2 cellular contexts compared by ENCODE assay signal in the genomic region with DNA sequence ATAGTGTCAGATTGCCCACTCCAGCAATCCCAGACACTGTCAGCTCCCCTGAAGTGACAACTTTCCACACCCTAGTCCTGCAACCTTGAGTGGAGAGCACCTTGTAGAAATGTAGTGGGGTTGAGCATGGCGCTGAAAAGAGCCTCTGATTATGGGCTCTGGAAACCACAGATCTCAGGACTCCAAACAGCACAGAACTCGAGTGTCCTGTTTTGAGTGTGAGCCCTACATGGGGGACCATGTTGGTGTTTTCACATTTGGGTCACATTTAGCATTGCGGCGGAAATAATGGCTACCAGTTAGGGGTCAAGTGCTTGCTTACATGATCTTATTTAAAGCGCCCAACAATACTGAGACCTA. TPM values are rescaled to one million over a fixed set of nuclear protein-coding genes. Genes with fewer than 3 reads are reported as not detected.
"Had no signal": no experiment of that assay in that cellular context is flagged by ENCODE, and none has a peak within 500 bp of the region (broad histone marks: within the 10 kb centered on the region; RNA-seq: fewer than 3 reads in every experiment).

No MANE protein-coding gene starts in this region.

RNA-seq across cellular contexts. Expression of a gene that starts 4.2 kb away (rescaled TPM):
- total RNA-seq: SJSA1 had no signal
- polyA plus RNA-seq: keratinocyte had no signal
